23 cellular contexts compared by ENCODE assay signal in the genomic region with DNA sequence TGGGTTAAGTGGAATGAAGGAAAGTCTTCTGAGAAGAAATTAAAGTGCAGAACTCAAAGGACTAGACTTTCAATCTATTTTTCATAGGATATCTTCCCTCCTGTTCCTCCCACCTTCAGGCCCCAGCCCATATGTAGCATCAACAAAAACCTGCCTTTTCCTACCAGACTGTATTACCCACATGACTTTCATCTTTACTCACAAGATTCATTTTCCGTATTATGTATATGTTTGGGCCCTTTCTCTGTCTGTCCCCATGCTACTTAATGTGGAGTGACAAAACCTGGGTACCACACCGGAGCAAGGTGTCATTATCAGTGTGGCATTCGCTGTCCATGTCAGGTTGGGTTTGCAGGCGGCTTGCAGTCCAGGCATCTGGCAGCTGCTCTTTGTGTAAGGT. TPM values are rescaled to one million over a fixed set of nuclear protein-coding genes. Genes with fewer than 3 reads are reported as not detected.
DNase-seq lines count a peak whose midpoint lies in the region; FAIRE-seq and TF ChIP-seq lines count a peak whose summit lies in the region.
"Had no signal": no experiment of that assay in that cellular context is flagged by ENCODE, and none has a peak within 500 bp of the region (broad histone marks: within the 10 kb centered on the region; RNA-seq: fewer than 3 reads in every experiment).

No MANE protein-coding gene starts in this region.

- intact Hi-C loops in activated T-helper 2 cell treated with anti-CD3 and anti-CD28 coated beads, Interferon-gamma antibody, Interleukin-2, Interleukin-4, amounts not matched to agents 10 μg/mL and 5 μg/mL and 100 μg/mL, durations not matched to agents 14 hours and 24 hours and 36 hours (cut with micrococcal nuclease): no loop called here

- TF ChIP-seq CTCF in OCI-LY3 (IDR thresholded peaks at IDR 0.05; ENCODE audit: low read depth, low read length): no peak
- TF ChIP-seq CTCF in H1 (IDR thresholded peaks at IDR 0.05; ENCODE audit: control extremely low read depth in 1 of 3, insufficient read depth in 1 of 3, low read depth in 1 of 3, low read length in 3 of 3): no peak

- TF ChIP-seq EP300 in H1 (IDR thresholded peaks at IDR 0.05; ENCODE audit: borderline replicate concordance in 1 of 2, low read depth in 2 of 2, low read length in 2 of 2): no peak

- H2BK120ac ChIP-seq in H1 (replicated peaks; ENCODE audit: low read depth, low read length): no peak overlapping the region

- peak overlapping the region; percentile 45; the same call in 1 of the 2 replicates for H3K4me2 ChIP-seq in OCI-LY3 (ENCODE audit: low read length)
- no peak overlapping the region for H3K4me2 ChIP-seq in H1 (ENCODE audit: insufficient read depth in 1 of 2, low read depth in 2 of 2, low read length in 2 of 2)
- H3K4me2 ChIP-seq: BLaER1 had no signal

- H3K27ac ChIP-seq in OCI-LY3 (ENCODE audit: low read length) (no peak overlapping the region), H1 (ENCODE audit: low read depth, low read length) (no peak overlapping the region)
- H3K27ac ChIP-seq: 22Rv1, BLaER1, C4-2B, GM23248 had no signal

- CTCF ChIA-PET in H1 (lab: Charles Lee; ENCODE audit: partially characterized antibody): no interaction called here

- no peak overlapping the region for H3K27ac Mint-ChIP-seq in activated T-helper 2 cell treated with anti-CD3 and anti-CD28 coated beads, Interferon-gamma antibody, Interleukin-2, Interleukin-4, amounts not matched to agents 10 μg/mL and 5 μg/mL and 100 μg/mL, durations not matched to agents 14 hours and 24 hours and 36 hours
- H3K27ac Mint-ChIP-seq: B cell; CD8-positive, alpha-beta T cell; H9 had no signal

- H2AFZ ChIP-seq in OCI-LY3 (ENCODE audit: low read depth, low read length) (no peak overlapping the region), H1 (ENCODE audit: low read length) (no peak overlapping the region)
- H2AFZ ChIP-seq: GM23248 had no signal

- H4K8ac ChIP-seq in H1 (ENCODE audit: extremely low read depth, insufficient read depth, low read length): no peak overlapping the region

- H3K9me3 ChIP-seq in OCI-LY3 (ENCODE audit: insufficient read depth, low read length) (no peaks in the 10 kb centered on the region), H1 (ENCODE audit: insufficient read depth in 2 of 2, low read depth in 1 of 2, low read length in 1 of 2) (no peaks in the 10 kb centered on the region)
- H3K9me3 ChIP-seq: BLaER1 had no signal

- H4K20me1 ChIP-seq in OCI-LY3 (ENCODE audit: insufficient read depth, low read length) (no peaks in the 10 kb centered on the region), H1 (replicated peaks in 1 of 2; ENCODE audit: control insufficient read depth in 1 of 2, insufficient read depth in 2 of 2, low read length in 2 of 2) (no peaks in the 10 kb centered on the region)
- H4K20me1 ChIP-seq: BLaER1 had no signal

- H2BK5ac ChIP-seq in H1 (ENCODE audit: low read depth, low read length): no peak overlapping the region

- no peak for TF ChIP-seq RAD21 in H1 (IDR thresholded peaks at IDR 0.05 in 1 of 2, conservative IDR thresholded peaks at IDR 0.05 in 1 of 2; ENCODE audit: low read depth in 2 of 2, low read length in 2 of 2)

- no peak overlapping the region for H2BK12ac ChIP-seq in H1 (ENCODE audit: low read depth, low read length)

- H3K14ac ChIP-seq in H1 (ENCODE audit: insufficient read length): no peak overlapping the region

- WGBS in H1 (ENCODE audit: extremely low coverage in 1 of 2, insufficient coverage in 1 of 2, insufficient read length in 1 of 2, insufficient replicate concordance in 2 of 2, low coverage in 1 of 2, low lambda C conversion rate in 2 of 2, missing lambda C conversion rate in 1 of 2), 2 experiments: 78% methylated on average over 4 of the region's 4 CpGs; no CpG with 5 or more reads in 1 of the 2 experiments

- FAIRE-seq in GM12891 (lab: Jason Lieb, UNC) (peak; percentile 28), H1 (lab: Jason Lieb, UNC) (no peak)
- FAIRE-seq: A204.1, D721Med, GM19239 had no signal

- DNase-seq in GM12891 (ENCODE audit: insufficient read length, low spot score) (no peak), H1 (ENCODE audit: low read depth in 1 of 2, low spot score in 2 of 2) (no peak), DMS153 (lab: John Stamatoyannopoulos, UW) (no peak)
- no peak for DNase-seq in stimulated activated CD4-positive, alpha-beta T cell treated with anti-CD3 and anti-CD28 coated beads, Interleukin-2, amount 100 ng/mL, for 24 hours
- DNase-seq in activated T-helper 2 cell treated with anti-CD3 and anti-CD28 coated beads, Interferon-gamma antibody, Interleukin-2, Interleukin-4, amounts not matched to agents 10 μg/mL and 5 μg/mL and 100 μg/mL, durations not matched to agents 14 hours and 24 hours and 36 hours (ENCODE audit: low spot score): no peak
- DNase-seq: CD4-positive, CD25-positive, alpha-beta regulatory T cell; CD8-positive, alpha-beta T cell; DMS 273 treated with DMSO at 0.1 percent for 48 hours; DMS53; DMS79 treated with DMSO at 0.1 percent for 48 hours; GF-D8; GM23248; H9 had no signal

- H3K4ac ChIP-seq in H1 (replicated peaks; ENCODE audit: insufficient read length, low read depth, low read length): no peak overlapping the region

- H3K27me3 ChIP-seq in OCI-LY3 (ENCODE audit: low read depth, low read length) (no peaks in the 10 kb centered on the region), H1 (replicated peaks in 1 of 4; ENCODE audit: control insufficient read depth in 3 of 4, extremely low read depth in 1 of 4, insufficient read depth in 3 of 4, low read length in 3 of 4) (no peaks in the 10 kb centered on the region)
- H3K27me3 ChIP-seq: BLaER1 had no signal

- no peak overlapping the region for H3K23ac ChIP-seq in H1 (ENCODE audit: insufficient read length)

- H3K36me3 ChIP-seq in OCI-LY3 (replicated peaks; ENCODE audit: low read depth, low read length) (no peaks in the 10 kb centered on the region), H1 (ENCODE audit: control insufficient read depth in 2 of 4, insufficient read depth in 4 of 4, low read length in 3 of 4) (no peaks in the 10 kb centered on the region)
- H3K36me3 ChIP-seq: BLaER1 had no signal

- H3K23me2 ChIP-seq in H1 (ENCODE audit: low read depth, low read length): no peaks in the 10 kb centered on the region; the same call in 1 of the 2 replicates

- H3K27me3 Mint-ChIP-seq in activated T-helper 2 cell treated with anti-CD3 and anti-CD28 coated beads, Interferon-gamma antibody, Interleukin-2, Interleukin-4, amounts not matched to agents 10 μg/mL and 5 μg/mL and 100 μg/mL, durations not matched to agents 14 hours and 24 hours and 36 hours (ENCODE audit: low read depth): peaks cover 4% of the 10 kb centered on the region
- H3K27me3 Mint-ChIP-seq: B cell had no signal

- H3K36me3 Mint-ChIP-seq in activated T-helper 2 cell treated with anti-CD3 and anti-CD28 coated beads, Interferon-gamma antibody, Interleukin-2, Interleukin-4, amounts not matched to agents 10 μg/mL and 5 μg/mL and 100 μg/mL, durations not matched to agents 14 hours and 24 hours and 36 hours (ENCODE audit: low read depth): no peaks in the 10 kb centered on the region
- H3K36me3 Mint-ChIP-seq: CD4-positive, CD25-positive, alpha-beta regulatory T cell; CD8-positive, alpha-beta T cell had no signal

- H2BK20ac ChIP-seq in H1 (ENCODE audit: low read length): no peak overlapping the region

- H2AK5ac ChIP-seq in H1 (ENCODE audit: low read depth, low read length): no peak overlapping the region

- H3K56ac ChIP-seq in H1 (replicated peaks; ENCODE audit: insufficient read length, low read depth, low read length): no peak overlapping the region

- no peak overlapping the region for H4K5ac ChIP-seq in H1 (ENCODE audit: insufficient read length, low read depth, low read length)

- H3K4me1 Mint-ChIP-seq in activated T-helper 2 cell treated with anti-CD3 and anti-CD28 coated beads, Interferon-gamma antibody, Interleukin-2, Interleukin-4, amounts not matched to agents 10 μg/mL and 5 μg/mL and 100 μg/mL, durations not matched to agents 14 hours and 24 hours and 36 hours (ENCODE audit: low read depth): no peaks in the 10 kb centered on the region
- H3K4me1 Mint-ChIP-seq: CD4-positive, CD25-positive, alpha-beta regulatory T cell had no signal

- peak overlapping the region; percentile 20 for H4K91ac ChIP-seq in H1 (replicated peaks; ENCODE audit: insufficient read length, low read length)

- no peaks in the 10 kb centered on the region for H3K9me3 Mint-ChIP-seq in activated T-helper 2 cell treated with anti-CD3 and anti-CD28 coated beads, Interferon-gamma antibody, Interleukin-2, Interleukin-4, amounts not matched to agents 10 μg/mL and 5 μg/mL and 100 μg/mL, durations not matched to agents 14 hours and 24 hours and 36 hours

- no peak overlapping the region for H2BK15ac ChIP-seq in H1 (ENCODE audit: low read length)

- no peak for TF ChIP-seq POLR2A in GM12891 (IDR thresholded peaks at IDR 0.05; ENCODE audit: low read depth, low read length)
- no peak for TF ChIP-seq POLR2A in H1 (IDR thresholded peaks at IDR 0.05; ENCODE audit: control extremely low read depth in 1 of 2, low read depth in 2 of 2, low read length in 2 of 2)

- H3K4me3 ChIP-seq in OCI-LY3 (ENCODE audit: low read length): no peak overlapping the region
- H3K4me3 ChIP-seq in H1 (ENCODE audit: extremely low read depth in 1 of 4, insufficient read depth in 2 of 4, low read depth in 3 of 4, low read length in 4 of 4): no peak overlapping the region
- H3K4me3 ChIP-seq: BLaER1, GM23248 had no signal

- no peak overlapping the region for H3K9ac ChIP-seq in OCI-LY3 (ENCODE audit: low read length)
- no peak overlapping the region for H3K9ac ChIP-seq in H1 (replicated peaks in 1 of 4; ENCODE audit: extremely low read depth in 1 of 4, low read depth in 3 of 4, low read length in 3 of 4)
- H3K9ac ChIP-seq: BLaER1, GM23248 had no signal

- no peak overlapping the region for H3K4me3 Mint-ChIP-seq in activated T-helper 2 cell treated with anti-CD3 and anti-CD28 coated beads, Interferon-gamma antibody, Interleukin-2, Interleukin-4, amounts not matched to agents 10 μg/mL and 5 μg/mL and 100 μg/mL, durations not matched to agents 14 hours and 24 hours and 36 hours (ENCODE audit: low read depth)
- H3K4me3 Mint-ChIP-seq: B cell; CD4-positive, CD25-positive, alpha-beta regulatory T cell; CD8-positive, alpha-beta T cell; H9 had no signal

- H3K18ac ChIP-seq in H1 (ENCODE audit: extremely low read depth, low read length): no peak overlapping the region

- POLR2A ChIA-PET in H1 (lab: Charles Lee; ENCODE audit: partially characterized antibody): no interaction called here

- no peaks in the 10 kb centered on the region for H3K79me2 ChIP-seq in OCI-LY3 (ENCODE audit: low read length)
- no peaks in the 10 kb centered on the region for H3K79me2 ChIP-seq in H1 (ENCODE audit: control insufficient read depth in 1 of 2, insufficient read depth in 2 of 2, low read length in 2 of 2)

- H3K4me1 ChIP-seq in OCI-LY3 (ENCODE audit: low read length) (peaks cover 21% of the 10 kb centered on the region), H1 (replicated peaks in 1 of 4; ENCODE audit: control insufficient read depth in 3 of 4, insufficient read depth in 4 of 4, low read length in 3 of 4) (0 out of 7 replicates have a peak, but pooled peaks cover 0 to 3% (median 0%) of the 10 kb centered on the region in 4 experiments)
- H3K4me1 ChIP-seq: BLaER1 had no signal

- no peaks in the 10 kb centered on the region for H3K79me1 ChIP-seq in H1 (ENCODE audit: low read depth, low read length)

RNA-seq across cellular contexts. Expression of a gene that starts 18.8 kb away (rescaled TPM):
- 2.9 TPM for polyA plus RNA-seq in GM12891 (2012; ENCODE audit: low read depth, missing spikeins)
- total RNA-seq in H1 (2021; fragmentation: NEBNext Ultra II Directional; extraction: Animal tissue kit (Norgen Biotek cat#: 25700)): 2.9 and 3.1 TPM in 2 replicates
- polyA plus RNA-seq in H1 (2011; rRNA removed): 0.83 and 1.8 TPM in 2 replicates
- 1.3 TPM for polyA plus RNA-seq in H1 (2011; cell fraction: cytosol; rRNA removed)
- polyA plus RNA-seq in H1 (2011; cell fraction: nucleus; rRNA removed): 5.2 TPM
- 0.64 to 1.3 TPM (median 0.82 TPM) in 4 replicates for polyA plus RNA-seq in H1 (2012, experiment 1 of 2)
- polyA plus RNA-seq in H1 (2012, experiment 2 of 2): 0.21 TPM
- polyA plus RNA-seq in H1 (2013, experiment 1 of 2): 0.47 TPM
- 0.57 TPM for polyA plus RNA-seq in H1 (2013, experiment 2 of 2)
- polyA minus RNA-seq in H1 (2011; rRNA and poly(A)+ RNA removed): 2.3 and 2.7 TPM in 2 replicates
- polyA minus RNA-seq in H1 (2011; cell fraction: cytosol; rRNA and poly(A)+ RNA removed): 0.59 TPM
- polyA minus RNA-seq in H1 (2011; cell fraction: nucleus; rRNA and poly(A)+ RNA removed): 2.4 TPM
- total RNA-seq in activated T-helper 2 cell treated with anti-CD3 and anti-CD28 coated beads, Interferon-gamma antibody, Interleukin-2, Interleukin-4, amounts not matched to agents 10 μg/mL and 5 μg/mL and 100 μg/mL, durations not matched to agents 14 hours and 24 hours and 36 hours: not detected in 2 replicates
- total RNA-seq: CD4-positive, CD25-positive, alpha-beta regulatory T cell; CD8-positive, alpha-beta T cell; G401; GM23248 had no signal
- polyA plus RNA-seq: AG04450; CD4-positive, CD25-positive, alpha-beta regulatory T cell; GM23248 had no signal
